ENCODE assay signal across 8 cellular contexts in the genomic region with DNA sequence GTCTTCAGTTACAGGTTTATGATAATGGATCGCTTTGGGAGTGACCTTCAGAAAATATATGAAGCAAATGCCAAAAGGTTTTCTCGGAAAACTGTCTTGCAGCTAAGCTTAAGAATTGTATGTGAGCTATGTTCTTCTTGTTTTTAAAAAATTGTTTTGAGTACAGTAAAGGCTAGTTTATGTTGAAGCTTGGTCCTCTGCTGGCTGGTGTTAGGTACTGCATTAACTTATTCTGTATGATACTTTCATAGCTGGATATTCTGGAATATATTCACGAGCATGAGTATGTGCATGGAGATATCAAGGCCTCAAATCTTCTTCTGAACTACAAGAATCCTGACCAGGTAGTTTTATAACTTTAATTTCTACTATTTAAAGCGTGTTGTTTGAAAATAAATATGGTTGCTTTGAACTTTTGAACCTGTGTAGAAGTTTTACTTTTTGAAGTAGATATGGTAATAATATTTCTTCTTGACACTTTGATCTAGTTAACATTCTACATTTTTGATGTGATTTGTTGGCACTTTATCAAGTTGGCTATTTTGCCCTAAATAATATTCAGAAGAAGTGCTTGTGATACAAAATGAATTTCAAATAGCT.
DNase-seq lines count a peak whose midpoint lies in the region; ATAC-seq lines count a peak whose summit lies in the region.

No MANE protein-coding gene starts in this region.

- peak; percentile 68 for ATAC-seq in GM21619 (IDR thresholded peaks at IDR 0.05; ENCODE audit: unreplicated experiment)

- DNase-seq in SKM-1 (lab: John Stamatoyannopoulos, UW; ENCODE audit: unreplicated experiment) (peak; percentile 0), SKM-1 treated with dmso at 0.1 percent for 144 hours (lab: John Stamatoyannopoulos, UW; ENCODE audit: unreplicated experiment) (no peak), NCI-H1694 (lab: John Stamatoyannopoulos, UW) (peak; percentile 57), amniotic stem cell (lab: John Stamatoyannopoulos, UW) (peak; percentile 24), kidney tubule cell (ENCODE audit: low spot score) (peak; percentile 46), retina (no peak)
- no peak for DNase-seq in central memory CD4-positive, alpha-beta T cell

Comparison
In these comparisons a context has a peak if more than half of its experiments do, and no peak if none do; other contexts are left out.
1. DNase-seq: peak in SKM-1 (single experiment), NCI-H1694 (single experiment), amniotic stem cell (single experiment) and kidney tubule cell (single experiment); none in SKM-1 treated with dmso at 0.1 percent for 144 hours (single experiment), central memory CD4-positive, alpha-beta T cell (single experiment) and retina (single experiment).